22 cellular contexts compared by ENCODE assay signal in genomic region chr2:189402932-189403331, GRCh38. TPM values are rescaled to one million over a fixed set of nuclear protein-coding genes. Genes with fewer than 3 reads are reported as not detected.
DNase-seq lines count a peak whose midpoint lies in the region; ATAC-seq and TF ChIP-seq lines count a peak whose summit lies in the region.
"Had no signal": no experiment of that assay in that cellular context is flagged by ENCODE, and none has a peak within 500 bp of the region (broad histone marks: within the 10 kb centered on the region; RNA-seq: fewer than 3 reads in every experiment).

No MANE protein-coding gene starts in this region.

- H3K27me3 ChIP-seq in BJ (ENCODE audit: control insufficient read depth, insufficient read depth, low read length) (no peaks in the 10 kb centered on the region), SJCRH30 (no peaks in the 10 kb centered on the region)
- H3K27me3 ChIP-seq: gastrocnemius medialis, suprapubic skin, vagina had no signal

- H3K9me3 ChIP-seq in SJCRH30 (replicated peaks), result 0 out of 2 replicates have a peak, but pooled peaks cover 1% of the 10 kb centered on the region
- H3K9me3 ChIP-seq: gastrocnemius medialis, psoas muscle, suprapubic skin, vagina had no signal

- H3K4me3 Mint-ChIP-seq in chondrocyte (ENCODE audit: unreplicated experiment), result no peak overlapping the region
- no peak overlapping the region for H3K4me3 Mint-ChIP-seq in T-helper 2 cell treated with Interferon-gamma antibody and Interleukin-4, amounts not matched to agents 5 μg/mL and 100 μg/mL, for 36 hours
- H3K4me3 Mint-ChIP-seq: CD4-positive, CD25-positive, alpha-beta regulatory T cell; nephron progenitor cell had no signal

- no peaks in the 10 kb centered on the region for H3K27me3 Mint-ChIP-seq in chondrocyte (ENCODE audit: low read depth)
- H3K27me3 Mint-ChIP-seq in T-helper 2 cell treated with Interferon-gamma antibody and Interleukin-4, amounts not matched to agents 5 μg/mL and 100 μg/mL, for 36 hours (ENCODE audit: low read depth), result no peaks in the 10 kb centered on the region
- H3K27me3 Mint-ChIP-seq: CD4-positive, CD25-positive, alpha-beta regulatory T cell had no signal

- CTCF ChIA-PET in BJ (lab: Yijun Ruan, JAX), result interaction anchor here (1.1 to 1.2 kb wide), 2 partner anchors 55 to 115 kb away, joined by 3 read pairs; no protein-coding TSS in a partner anchor

- peaks cover 34% of the 10 kb centered on the region for H3K9me3 Mint-ChIP-seq in chondrocyte (ENCODE audit: low read depth)
- H3K9me3 Mint-ChIP-seq in T-helper 2 cell treated with Interferon-gamma antibody and Interleukin-4, amounts not matched to agents 5 μg/mL and 100 μg/mL, for 36 hours, result no peaks in the 10 kb centered on the region
- H3K9me3 Mint-ChIP-seq: nephron progenitor cell had no signal

- no peaks in the 10 kb centered on the region for H3K36me3 ChIP-seq in BJ (ENCODE audit: control insufficient read depth, insufficient read depth, low read length)
- no peaks in the 10 kb centered on the region for H3K36me3 ChIP-seq in SJCRH30
- H3K36me3 ChIP-seq: gastrocnemius medialis, suprapubic skin, vagina had no signal

- peak overlapping the region; percentile 51 for H3K27ac Mint-ChIP-seq in chondrocyte (ENCODE audit: unreplicated experiment)
- no peak overlapping the region for H3K27ac Mint-ChIP-seq in T-helper 2 cell treated with Interferon-gamma antibody and Interleukin-4, amounts not matched to agents 5 μg/mL and 100 μg/mL, for 36 hours
- H3K27ac Mint-ChIP-seq: CD4-positive, CD25-positive, alpha-beta regulatory T cell; nephron progenitor cell had no signal

- H3K4me1 ChIP-seq in SJCRH30, result peaks cover 15% of the 10 kb centered on the region
- H3K4me1 ChIP-seq: psoas muscle, vagina had no signal

- TF ChIP-seq CTCF in BJ (IDR thresholded peaks at IDR 0.05; ENCODE audit: insufficient read depth, low read depth, low read length), result no peak
- TF ChIP-seq CTCF in chondrocyte (IDR thresholded peaks at IDR 0.05), result no peak

- H3K36me3 Mint-ChIP-seq in chondrocyte (ENCODE audit: low read depth), result peaks cover 14% of the 10 kb centered on the region
- H3K36me3 Mint-ChIP-seq in T-helper 2 cell treated with Interferon-gamma antibody and Interleukin-4, amounts not matched to agents 5 μg/mL and 100 μg/mL, for 36 hours (ENCODE audit: low read depth), result no peaks in the 10 kb centered on the region
- H3K36me3 Mint-ChIP-seq: CD4-positive, CD25-positive, alpha-beta regulatory T cell had no signal

- H3K4me3 ChIP-seq in BJ (ENCODE audit: low read depth, low read length), result no peak overlapping the region
- no peak overlapping the region for H3K4me3 ChIP-seq in SJCRH30
- H3K4me3 ChIP-seq: gastrocnemius medialis, psoas muscle, suprapubic skin, vagina had no signal

- POLR2A ChIA-PET in BJ (lab: Charles Lee), result no interaction called here

- H3K4me1 Mint-ChIP-seq in chondrocyte (ENCODE audit: low read depth), result peaks cover 24% of the 10 kb centered on the region
- H3K4me1 Mint-ChIP-seq in T-helper 2 cell treated with Interferon-gamma antibody and Interleukin-4, amounts not matched to agents 5 μg/mL and 100 μg/mL, for 36 hours (ENCODE audit: low read depth), result peaks cover 5% of the 10 kb centered on the region

- peak; percentile 81 for DNase-seq in BJ (ENCODE audit: low read depth)
- DNase-seq in NCI-H226, result peak; percentile 75
- no peak for DNase-seq in chondrocyte (ENCODE audit: low spot score)
- DNase-seq in myocyte (ENCODE audit: low read depth), result peak; percentile 67
- no peak for DNase-seq in SJCRH30
- DNase-seq in NCI-H748 treated with DMSO at 0.1 percent for 48 hours (lab: John Stamatoyannopoulos, UW), result no peak
- DNase-seq in T-helper 2 cell treated with Interferon-gamma antibody and Interleukin-4, amounts not matched to agents 5 μg/mL and 100 μg/mL, for 36 hours (ENCODE audit: low spot score), result no peak
- DNase-seq: activated CD4-positive, alpha-beta T cell treated with anti-CD3 and anti-CD28 coated beads, Interleukin-2, amount 50 U/mL, for 48 hours; activated naive CD4-positive, alpha-beta T cell; activated T-cell treated with anti-CD3 and anti-CD28 coated beads for 4 hours; CD4-positive, CD25-positive, alpha-beta regulatory T cell; cortex of kidney; gastrocnemius medialis; KG1; kidney glomerular epithelial cell; NCI-H2029 treated with DMSO at 0.1 percent for 48 hours; NCI-H446 treated with DMSO at 0.1 percent for 48 hours; nephron progenitor cell; psoas muscle had no signal

- ATAC-seq in GM21619 (IDR thresholded peaks at IDR 0.05; ENCODE audit: unreplicated experiment), result no peak
- ATAC-seq: gastrocnemius medialis, psoas muscle had no signal

- H3K27ac ChIP-seq in SJCRH30, result no peak overlapping the region
- H3K27ac ChIP-seq: gastrocnemius medialis, psoas muscle, suprapubic skin, vagina had no signal

RNA-seq across cellular contexts. Expression of gene WDR75, which starts 38.3 kb away (rescaled TPM):
- polyA plus RNA-seq in BJ (2011; rRNA removed), result 30.7 and 50.9 TPM in 2 replicates
- 14.2 and 40.2 TPM in 2 replicates for polyA minus RNA-seq in BJ (2011; rRNA and poly(A)+ RNA removed)
- total RNA-seq in chondrocyte, result 24.7 to 46.9 TPM (median 27.3 TPM) in 3 replicates
- total RNA-seq in myocyte, result 45.2 and 48.6 TPM in 2 replicates
- 16.5 TPM for polyA plus RNA-seq in myocyte (2012)
- 257 and 288 TPM in 2 replicates for total RNA-seq in SJCRH30 (2014; rRNA removed; shearing (Covaris generic))

Comparison
In these comparisons a context has a peak if more than half of its experiments do, and no peak if none do; other contexts are left out.
1. DNase-seq: peak in BJ (single experiment), NCI-H226 (single experiment) and myocyte (single experiment); none in chondrocyte (single experiment), SJCRH30 (0 of 2), NCI-H748 treated with DMSO at 0.1 percent for 48 hours (single experiment) and T-helper 2 cell treated with Interferon-gamma antibody and Interleukin-4, amounts not matched to agents 5 μg/mL and 100 μg/mL, for 36 hours (single experiment).